Comparison of ENCODE assay signal across 8 cellular contexts in the genomic region with DNA sequence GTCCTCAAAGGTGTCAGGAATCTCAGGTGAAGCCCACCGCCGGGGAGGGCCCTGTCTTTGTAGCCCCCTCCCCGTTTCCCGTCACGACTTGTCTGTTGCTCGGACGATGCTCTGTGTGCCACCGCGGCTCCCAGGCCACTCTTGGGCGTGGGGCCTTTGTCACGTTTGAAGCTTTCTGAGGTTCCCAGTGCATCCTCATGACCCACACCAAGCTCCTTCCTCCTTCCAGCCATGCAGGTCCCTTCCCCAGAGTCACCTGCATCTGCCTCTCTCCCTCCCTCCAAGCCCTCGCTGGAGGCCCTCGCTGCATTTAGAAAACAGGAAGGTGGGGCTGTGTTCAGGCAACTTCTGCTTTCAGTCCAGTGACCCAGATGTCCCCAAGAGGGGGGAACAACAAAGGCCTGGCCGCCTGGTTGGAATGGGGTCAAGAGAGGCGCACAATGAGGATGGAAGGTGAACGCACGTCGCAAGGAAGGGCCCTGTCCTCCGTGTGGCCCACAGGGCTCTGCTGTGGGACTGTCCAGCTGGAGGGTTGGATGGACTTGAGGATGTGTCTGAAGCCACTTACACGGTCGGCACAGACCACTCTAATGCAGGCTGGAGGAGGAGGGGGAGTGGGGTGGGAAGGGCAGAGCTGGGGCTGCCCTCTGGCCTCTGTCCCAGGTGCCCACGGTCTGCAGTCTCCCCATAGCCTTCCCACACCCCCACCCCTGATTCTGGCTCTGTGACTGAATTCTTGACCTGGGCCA. TPM values are rescaled to one million over a fixed set of nuclear protein-coding genes. Genes with fewer than 3 reads are reported as not detected.
DNase-seq lines count a peak whose midpoint lies in the region; ATAC-seq and TF ChIP-seq lines count a peak whose summit lies in the region.

No MANE protein-coding gene starts in this region.

- DNase-seq in CD14-positive monocyte (ENCODE audit: low spot score) = peak; percentile 89
- DNase-seq in MCF 10A (ENCODE audit: unreplicated experiment) = no peak
- DNase-seq in SW480 (ENCODE audit: low spot score) = no peak
- DNase-seq in dedifferentiated amniotic fluid mesenchymal stem cell (ENCODE audit: extremely low spot score) = no peak
- DNase-seq in activated CD4-positive, CD25-positive, alpha-beta regulatory T cell treated with anti-CD3 and anti-CD28 coated beads, Interleukin-2, amount 50 U/mL, for 72 hours = no peak

- BruUV-seq in MCF 10A (replicated peaks; lab: Mats Ljungman, UMichigan) = no TSS peak

- ATAC-seq in HG03439 (IDR thresholded peaks at IDR 0.05; ENCODE audit: unreplicated experiment) (peak; percentile 14), HG03280 (IDR thresholded peaks at IDR 0.05; ENCODE audit: unreplicated experiment) (no peak)

- peak overlapping the region; percentile 48 to 51 for H3K4me3 ChIP-seq in mucosa of rectum (ENCODE audit: low read length in 2 of 2)

- H3K9me3 Mint-ChIP-seq in CD14-positive monocyte (no peaks in the 10 kb centered on the region), MCF 10A (ENCODE audit: unreplicated experiment) (no peaks in the 10 kb centered on the region)

- H3K27ac Mint-ChIP-seq in CD14-positive monocyte (peak overlapping the region; percentile 93 to 98 (median 97)), MCF 10A (ENCODE audit: low read depth, unreplicated experiment) (peak overlapping the region; percentile 54)

- H3K4me3 Mint-ChIP-seq in CD14-positive monocyte = peak overlapping the region; percentile 74 to 78
- H3K4me3 Mint-ChIP-seq in MCF 10A (ENCODE audit: unreplicated experiment) = peak overlapping the region; percentile 50

- intact Hi-C loops in CD14-positive monocyte (cut with micrococcal nuclease) = loop anchor here (5.0 to 10.0 kb wide), 2 partner anchors 209 to 216 kb away; a partner anchor contains a TSS
- intact Hi-C loops in MCF 10A (cut with micrococcal nuclease) = loop anchor here (2.0 kb wide), 1 partner anchor 155 kb away; no protein-coding TSS in a partner anchor

- H3K27ac ChIP-seq in mucosa of rectum (ENCODE audit: low read depth in 2 of 2, low read length in 2 of 2) = peak overlapping the region; percentile 82 to 88

- no peaks in the 10 kb centered on the region for H3K9me3 ChIP-seq in mucosa of rectum (ENCODE audit: control insufficient read depth in 2 of 2, low read length in 2 of 2)

- H3K9ac ChIP-seq in mucosa of rectum (ENCODE audit: low read depth in 1 of 2, low read length in 2 of 2) = peak overlapping the region in 1 of 2 donors; percentile 73

- CTCF ChIA-PET in MCF 10A (lab: Yijun Ruan, JAX) = interaction anchor here (0.6 to 1.7 kb wide), 6 partner anchors 9 to 155 kb away, joined by 3 to 19 read pairs (median 6); no protein-coding TSS in a partner anchor

- H3K36me3 Mint-ChIP-seq in CD14-positive monocyte (peaks cover 47 to 65% of the 10 kb centered on the region in 2 donors), MCF 10A (ENCODE audit: insufficient read depth, unreplicated experiment) (peaks cover 24% of the 10 kb centered on the region)

- peaks cover 17 to 24% of the 10 kb centered on the region in 2 donors for H3K4me1 ChIP-seq in mucosa of rectum (ENCODE audit: control insufficient read depth in 2 of 2, insufficient read depth in 2 of 2, low read length in 2 of 2)

- peaks cover 18 to 19% of the 10 kb centered on the region in 2 donors for H3K36me3 ChIP-seq in mucosa of rectum (ENCODE audit: control insufficient read depth in 2 of 2, insufficient read depth in 2 of 2, low read length in 2 of 2)

- POLR2A ChIA-PET in MCF 10A (lab: Yijun Ruan, JAX) = interaction anchor here (0.6 to 1.3 kb wide), 5 partner anchors 28 to 1611 kb away, joined by 3 to 5 read pairs (median 3); no protein-coding TSS in a partner anchor

- peaks cover 40% of the 10 kb centered on the region for H3K4me1 Mint-ChIP-seq in CD14-positive monocyte
- H3K4me1 Mint-ChIP-seq in MCF 10A (ENCODE audit: insufficient read depth, unreplicated experiment) = peaks cover 12% of the 10 kb centered on the region

- H3K27me3 ChIP-seq in mucosa of rectum (ENCODE audit: control insufficient read depth in 2 of 2, insufficient read depth in 2 of 2, low read length in 2 of 2) = no peaks in the 10 kb centered on the region

- TF ChIP-seq CTCF in CD14-positive monocyte (IDR thresholded peaks at IDR 0.05) (no peak), MCF 10A (IDR thresholded peaks at IDR 0.05; ENCODE audit: unreplicated experiment) (no peak)

- H3K27me3 Mint-ChIP-seq in CD14-positive monocyte (ENCODE audit: low read depth in 3 of 3) = peaks cover 0 to 4% (median 0%) of the 10 kb centered on the region in 3 donors
- H3K27me3 Mint-ChIP-seq in MCF 10A (ENCODE audit: insufficient read depth, unreplicated experiment) = no peaks in the 10 kb centered on the region

RNA-seq across cellular contexts. Expression of a gene that starts 59.8 kb away (rescaled TPM):
- polyA plus RNA-seq in CD14-positive monocyte = not detected
- total RNA-seq in MCF 10A (2022) = not detected in 2 replicates
